ENCODE assay signal across 26 cellular contexts in genomic region chr6:39108041-39108839, GRCh38. TPM values are rescaled to one million over a fixed set of nuclear protein-coding genes. Genes with fewer than 3 reads are reported as not detected.
"Had no signal": no experiment of that assay in that cellular context is flagged by ENCODE, and none has a peak within 500 bp of the region (broad histone marks: within the 10 kb centered on the region; RNA-seq: fewer than 3 reads in every experiment).

No MANE protein-coding gene starts in this region.

- H3K27ac Mint-ChIP-seq: activated CD4-positive, alpha-beta memory T cell treated with anti-CD3 and anti-CD28 coated beads for 36 hours; activated CD4-positive, alpha-beta T cell treated with anti-CD3 and anti-CD28 coated beads, Interleukin-2, amount 10 ng/mL, durations not matched to agents 24 days and 14 days; T-helper 1 cell treated with Interleukin-12 subunit alpha and Interleukin-12 subunit beta and Interleukin-4 antibody, amounts not matched to agents 30 μg/mL and 1 μg/mL, for 36 hours; WTC11 had no signal

- H3K4me3 ChIP-seq: adrenal gland, breast epithelium, SJSA1 had no signal

- H3K4me3 Mint-ChIP-seq: activated CD4-positive, alpha-beta memory T cell treated with anti-CD3 and anti-CD28 coated beads for 36 hours; activated CD4-positive, alpha-beta T cell treated with anti-CD3 and anti-CD28 coated beads, Interleukin-2, amount 10 ng/mL, durations not matched to agents 24 days and 14 days; T-helper 1 cell treated with Interleukin-12 subunit alpha and Interleukin-12 subunit beta and Interleukin-4 antibody, amounts not matched to agents 30 μg/mL and 1 μg/mL, for 36 hours; WTC11 had no signal

- DNase-seq: activated CD4-positive, alpha-beta memory T cell treated with anti-CD3 and anti-CD28 coated beads for 36 hours; activated CD4-positive, alpha-beta T cell treated with anti-CD3 and anti-CD28 coated beads, Interleukin-2, amount 10 ng/mL, durations not matched to agents 24 days and 14 days; activated CD4-positive, CD25-positive, alpha-beta regulatory T cell treated with anti-CD3 and anti-CD28 coated beads, Interleukin-2, amount 50 U/mL, for 72 hours; activated CD8-positive, alpha-beta memory T cell treated with anti-CD3 and anti-CD28 coated beads, Interleukin-2, amount 50 U/mL, for 4 hours; activated T-cell treated with anti-CD3 and anti-CD28 coated beads, Interleukin-2, amount 50 U/mL, for 72 hours; adrenal gland; anterior cingulate cortex; caudate nucleus; KG1; NCI-H1048; NCI-H146; NCI-H187 treated with DMSO at 0.1 percent for 48 hours; NCI-H2081 treated with DMSO at 0.1 percent for 48 hours; NCI-H446; NCI-H524; SHP77; SW 1271 had no signal

- H3K27ac ChIP-seq: adrenal gland, breast epithelium, SJSA1 had no signal

- ATAC-seq: activated naive CD4-positive, alpha-beta T cell treated with anti-CD3 and anti-CD28 coated beads, Interleukin-2, amount 50 U/mL, for 72 hours; activated T-cell treated with anti-CD3 and anti-CD28 coated beads, Interleukin-2, amount 50 U/mL, for 72 hours; SK-N-SH treated with all-trans-retinoic acid at 6 μM for 48 hours; WTC11 had no signal

- H3K4me1 ChIP-seq: adrenal gland, breast epithelium, SJSA1 had no signal

- H3K9me3 ChIP-seq: adrenal gland, breast epithelium, SJSA1 had no signal

- H3K9me3 Mint-ChIP-seq: activated CD4-positive, alpha-beta memory T cell treated with anti-CD3 and anti-CD28 coated beads for 36 hours; activated CD4-positive, alpha-beta T cell treated with anti-CD3 and anti-CD28 coated beads, Interleukin-2, amount 10 ng/mL, durations not matched to agents 24 days and 14 days; T-helper 1 cell treated with Interleukin-12 subunit alpha and Interleukin-12 subunit beta and Interleukin-4 antibody, amounts not matched to agents 30 μg/mL and 1 μg/mL, for 36 hours; WTC11 had no signal

- H3K27me3 ChIP-seq: adrenal gland, breast epithelium, SJSA1 had no signal

- H3K36me3 Mint-ChIP-seq: WTC11 had no signal

- FAIRE-seq: RCC 7860 had no signal

- H3K27me3 Mint-ChIP-seq: activated CD4-positive, alpha-beta memory T cell treated with anti-CD3 and anti-CD28 coated beads for 36 hours; activated CD4-positive, alpha-beta T cell treated with anti-CD3 and anti-CD28 coated beads, Interleukin-2, amount 10 ng/mL, durations not matched to agents 24 days and 14 days had no signal

- H3K4me1 Mint-ChIP-seq: WTC11 had no signal

RNA-seq across cellular contexts. Expression of gene GLP1R, which starts 59.7 kb away (rescaled TPM):
- total RNA-seq: LHCN-M2, M059J, SJSA1 had no signal
